ENCODE assay signal across 8 cellular contexts in genomic region chr12:4257442-4257841, GRCh38.
"Had no signal": no experiment of that assay in that cellular context is flagged by ENCODE, and none has a peak within 500 bp of the region (broad histone marks: within the 10 kb centered on the region; RNA-seq: fewer than 3 reads in every experiment).

No MANE protein-coding gene starts in this region.

- H3K9me3 Mint-ChIP-seq: HFFc6, IgD-negative memory B cell had no signal

- H3K27ac Mint-ChIP-seq: HFFc6, IgD-negative memory B cell had no signal

- DNase-seq: GM23248, GOT3, H7, HFFc6, KBM-7 had no signal

- H3K4me3 Mint-ChIP-seq: HFFc6, IgD-negative memory B cell had no signal

- ATAC-seq: HCT116, HepG2 had no signal
